Comparison of ENCODE assay signal across 8 cellular contexts in genomic region chr1:212514056-212514614, GRCh38.
DNase-seq lines count a peak whose midpoint lies in the region; ATAC-seq, FAIRE-seq and TF ChIP-seq lines count a peak whose summit lies in the region.

No MANE protein-coding gene starts in this region.

- peaks cover 0 to 2% (median 0%) of the 10 kb centered on the region in 5 donors for H3K9me3 Mint-ChIP-seq in CD8-positive, alpha-beta memory T cell

- WGBS in HUES64, result 66% methylated on average over 25 of the region's 25 CpGs
- 23% methylated on average over 25 of the region's 25 CpGs for WGBS in K562 (ENCODE audit: insufficient coverage, low coverage, missing lambda C conversion rate)

- POLR2A ChIA-PET in CD8-positive, alpha-beta memory T cell (lab: Charles Lee), result interaction anchor here (0.5 kb wide), 1 partner anchor 502 kb away, joined by 3 read pairs; no protein-coding TSS in a partner anchor
- POLR2A ChIA-PET in K562 (lab: Yijun Ruan, JAX), result interaction anchor here (0.9 to 1.2 kb wide), 2 partner anchors 18 to 94 kb away, joined by 3 to 4 read pairs; partner anchors contain the start of gene ATF3

- TF ChIP-seq CTCF in K562 (IDR thresholded peaks at IDR 0.05 in 2 of 3, conservative IDR thresholded peaks at IDR 0.05 in 1 of 3; ENCODE audit: insufficient read depth in 2 of 3, low read depth in 1 of 3, low read length in 3 of 3), result peak in 1 of 3 experiments; percentile 17; a peak in 2 of 6 replicates

- peak; percentile 85 for FAIRE-seq in K562 (lab: Jason Lieb, UNC)

- H3K4me3 Mint-ChIP-seq in CD8-positive, alpha-beta memory T cell, result peak overlapping the region in 4 of 7 donors; percentile 29 to 61 (median 50)

- TF ChIP-seq POLR2A in K562 (conservative IDR thresholded peaks at IDR 0.05), result no peak

- peaks cover 26% of the 10 kb centered on the region for H3K27me3 ChIP-seq in CD8-positive, alpha-beta memory T cell (ENCODE audit: insufficient read depth, low read length, poor library complexity, severe bottlenecking)
- peaks cover 35% of the 10 kb centered on the region for H3K27me3 ChIP-seq in HUES64 (ENCODE audit: insufficient read depth, low read length)
- H3K27me3 ChIP-seq in K562 (ENCODE audit: control insufficient read depth in 2 of 2, insufficient read depth in 2 of 2, low read length in 2 of 2), result peaks cover 48 to 67% of the 10 kb centered on the region in 2 experiments

- H3K4me3 ChIP-seq in CD8-positive, alpha-beta memory T cell (ENCODE audit: low read length), result no peak overlapping the region
- H3K4me3 ChIP-seq in HUES64 (ENCODE audit: low read length) (peak overlapping the region; percentile 14; the same call in 1 of the 2 replicates), K562 (no peak overlapping the region)

- H3K27ac ChIP-seq in CD8-positive, alpha-beta memory T cell (ENCODE audit: low read depth, low read length), result no peak overlapping the region
- H3K27ac ChIP-seq in HUES64 (ENCODE audit: low read depth, low read length), result no peak overlapping the region
- H3K27ac ChIP-seq in K562 (ENCODE audit: extremely low read depth, low read depth, low read length), result no peak overlapping the region

- no peaks in the 10 kb centered on the region for H3K9me1 ChIP-seq in K562 (ENCODE audit: control insufficient read depth, insufficient read depth, low read length)

- intact Hi-C loops in K562 (cut with micrococcal nuclease), result no loop called here

- no peak for TF ChIP-seq EP300 in K562 (IDR thresholded peaks at IDR 0.05; ENCODE audit: low read length)

- H3K4me1 Mint-ChIP-seq in CD8-positive, alpha-beta memory T cell, result peaks cover 0 to 17% (median 4%) of the 10 kb centered on the region in 3 donors

- peak overlapping the region; percentile 74 for H2AFZ ChIP-seq in K562 (ENCODE audit: low read depth, low read length)

- H3K36me3 Mint-ChIP-seq in CD8-positive, alpha-beta memory T cell, result no peaks in the 10 kb centered on the region

- H3K4me2 ChIP-seq in K562 (ENCODE audit: insufficient read depth, low read length), result peak overlapping the region; percentile 49

- no peaks in the 10 kb centered on the region for H3K79me2 ChIP-seq in K562 (ENCODE audit: control insufficient read depth, insufficient read depth, low read length)

- no peak overlapping the region for H3K27ac Mint-ChIP-seq in CD8-positive, alpha-beta memory T cell

- H3K36me3 ChIP-seq in CD8-positive, alpha-beta memory T cell (ENCODE audit: insufficient read depth, low read length), result no peaks in the 10 kb centered on the region
- H3K36me3 ChIP-seq in HUES64 (ENCODE audit: insufficient read depth, low read length) (no peaks in the 10 kb centered on the region), K562 (ENCODE audit: control insufficient read depth, insufficient read depth, low read length) (no peaks in the 10 kb centered on the region)

- H3K27me3 Mint-ChIP-seq in CD8-positive, alpha-beta memory T cell, result peaks cover 40 to 77% of the 10 kb centered on the region in 2 donors

- peaks cover 6% of the 10 kb centered on the region for H3K4me1 ChIP-seq in CD8-positive, alpha-beta memory T cell (ENCODE audit: insufficient read depth, low read length)
- peaks cover 6% of the 10 kb centered on the region; the same call in 1 of the 2 replicates for H3K4me1 ChIP-seq in HUES64 (ENCODE audit: insufficient read depth, low read length)
- H3K4me1 ChIP-seq in K562 (replicated peaks in 1 of 2; ENCODE audit: control insufficient read depth in 2 of 2, insufficient read depth in 2 of 2, low read length in 2 of 2), result peaks cover 8 to 9% of the 10 kb centered on the region in 2 experiments; a peak in 3 of 5 replicates

- peak; percentile 87 for ATAC-seq in K562
- ATAC-seq in HG03521 (IDR thresholded peaks at IDR 0.05; ENCODE audit: unreplicated experiment), result no peak
- ATAC-seq in HG02973 (IDR thresholded peaks at IDR 0.05; ENCODE audit: unreplicated experiment), result no peak
- no peak for ATAC-seq in HG03280 (IDR thresholded peaks at IDR 0.05; ENCODE audit: unreplicated experiment)
- ATAC-seq in GM18858 (IDR thresholded peaks at IDR 0.05; ENCODE audit: unreplicated experiment), result no peak

- H3K9ac ChIP-seq in HUES64 (ENCODE audit: low read depth, low read length) (no peak overlapping the region), K562 (ENCODE audit: insufficient read depth in 1 of 2, low read depth in 2 of 2, low read length in 2 of 2) (0 out of 4 replicates have a peak overlapping the region, but pooled peaks of 1 of the 2 experiments have one; percentile 2)

- in situ Hi-C loops in K562 (cut with MboI), result no loop called here

- no TSS peak for BruUV-seq in K562 (replicated peaks; lab: Mats Ljungman, UMichigan)

- peaks cover 4% of the 10 kb centered on the region; the same call in 1 of the 2 replicates for H4K20me1 ChIP-seq in K562 (replicated peaks; ENCODE audit: control insufficient read depth, insufficient read depth, low read length)

- peak in 1 of 5 donors; percentile 5 for DNase-seq in CD8-positive, alpha-beta memory T cell
- DNase-seq in K562 (ENCODE audit: extremely low read depth in 1 of 4, low spot score in 3 of 4) (peak; percentile 52 to 77 (median 70)), medulla oblongata (ENCODE audit: extremely low spot score) (peak; percentile 26)

- peak in 1 of 2 experiments; percentile 36; a peak in 2 of 4 replicates for TF ChIP-seq RAD21 in K562 (CRISPR knock-in tag; conservative IDR thresholded peaks at IDR 0.05 in 1 of 2, IDR thresholded peaks at IDR 0.05 in 1 of 2)

- CTCF ChIA-PET in CD8-positive, alpha-beta memory T cell (lab: Charles Lee), result interaction anchor here (0.8 to 1.5 kb wide), 2 partner anchors 37 to 443 kb away, joined by 3 to 4 read pairs; no protein-coding TSS in a partner anchor
- CTCF ChIA-PET in K562 (lab: Yijun Ruan, JAX; ENCODE audit: low intra/inter-chr PET ratio), result no interaction called here

- H3K9me3 ChIP-seq in CD8-positive, alpha-beta memory T cell (ENCODE audit: low read length), result no peaks in the 10 kb centered on the region
- H3K9me3 ChIP-seq in HUES64 (ENCODE audit: insufficient read depth, low read depth, low read length) (no peaks in the 10 kb centered on the region), K562 (replicated peaks; ENCODE audit: control insufficient read depth, insufficient read depth, low read depth, low read length) (no peaks in the 10 kb centered on the region)

TF ChIP-seq in K562, 482 proteins besides CTCF, POLR2A, EP300 and RAD21 (continues in another document):
- TF ChIP-seq BMI1 (IDR thresholded peaks at IDR 0.05; ENCODE audit: low read length), result no peak
- TF ChIP-seq ELF1 (tag; IDR thresholded peaks at IDR 0.05), result peak; percentile 44
- TF ChIP-seq RNF2 (IDR thresholded peaks at IDR 0.05), result peak; percentile 80; the same call in 1 of the 2 replicates
- no peak for TF ChIP-seq SP1 (CRISPR knock-in tag; IDR thresholded peaks at IDR 0.05)
- no peak for TF ChIP-seq GABPB2 (CRISPR knock-in tag; conservative IDR thresholded peaks at IDR 0.05)
- TF ChIP-seq ELK1 (CRISPR knock-in tag; IDR thresholded peaks at IDR 0.05), result no peak
- TF ChIP-seq TBL1XR1 (IDR thresholded peaks at IDR 0.05; ENCODE audit: low read length in 2 of 2), result no peak
- no peak for TF ChIP-seq ZNF121 (CRISPR knock-in tag; conservative IDR thresholded peaks at IDR 0.05)
- TF ChIP-seq DLX4 (CRISPR knock-in tag; IDR thresholded peaks at IDR 0.05), result no peak
- no peak for TF ChIP-seq YY1 (IDR thresholded peaks at IDR 0.05; ENCODE audit: borderline replicate concordance in 1 of 3, control insufficient read depth in 1 of 3, extremely low read depth in 1 of 3, insufficient read depth in 3 of 3, insufficient read length in 1 of 3, insufficient replicate concordance in 2 of 3, low read depth in 1 of 3, low read length in 2 of 3)
- TF ChIP-seq PHB (CRISPR knock-in tag; IDR thresholded peaks at IDR 0.05), result no peak
- TF ChIP-seq, protein P1, sequence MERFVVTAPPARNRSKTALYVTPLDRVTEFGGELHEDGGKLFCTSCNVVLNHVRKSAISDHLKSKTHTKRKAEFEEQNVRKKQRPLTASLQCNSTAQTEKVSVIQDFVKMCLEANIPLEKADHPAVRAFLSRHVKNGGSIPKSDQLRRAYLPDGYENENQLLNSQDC (CRISPR knock-in tag; IDR thresholded peaks at IDR 0.05), result no peak
- no peak for TF ChIP-seq PHF20 (IDR thresholded peaks at IDR 0.05; ENCODE audit: partially characterized antibody)
- TF ChIP-seq CBX5 (IDR thresholded peaks at IDR 0.05; ENCODE audit: borderline replicate concordance, low read depth), result no peak
- no peak for TF ChIP-seq IRF2 (CRISPR knock-in tag; IDR thresholded peaks at IDR 0.05)
- TF ChIP-seq MTA2 (IDR thresholded peaks at IDR 0.05; ENCODE audit: low read depth), result no peak
- no peak for TF ChIP-seq ZNF133 (CRISPR knock-in tag; IDR thresholded peaks at IDR 0.05)
- TF ChIP-seq, protein P2, sequence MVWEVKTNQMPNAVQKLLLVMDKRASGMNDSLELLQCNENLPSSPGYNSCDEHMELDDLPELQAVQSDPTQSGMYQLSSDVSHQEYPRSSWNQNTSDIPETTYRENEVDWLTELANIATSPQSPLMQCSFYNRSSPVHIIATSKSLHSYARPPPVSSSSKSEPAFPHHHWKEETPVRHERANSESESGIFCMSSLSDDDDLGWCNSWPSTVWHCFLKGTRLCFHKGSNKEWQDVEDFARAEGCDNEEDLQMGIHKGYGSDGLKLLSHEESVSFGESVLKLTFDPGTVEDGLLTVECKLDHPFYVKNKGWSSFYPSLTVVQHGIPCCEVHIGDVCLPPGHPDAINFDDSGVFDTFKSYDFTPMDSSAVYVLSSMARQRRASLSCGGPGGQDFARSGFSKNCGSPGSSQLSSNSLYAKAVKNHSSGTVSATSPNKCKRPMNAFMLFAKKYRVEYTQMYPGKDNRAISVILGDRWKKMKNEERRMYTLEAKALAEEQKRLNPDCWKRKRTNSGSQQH (CRISPR knock-in tag; IDR thresholded peaks at IDR 0.05), result no peak
